ENCODE assay signal across 9 cellular contexts in genomic region chrX:41116948-41117347, GRCh38. TPM values are rescaled to one million over a fixed set of nuclear protein-coding genes. Genes with fewer than 3 reads are reported as not detected.
DNase-seq lines count a peak whose midpoint lies in the region; ATAC-seq, FAIRE-seq and TF ChIP-seq lines count a peak whose summit lies in the region.
"Had no signal": no experiment of that assay in that cellular context is flagged by ENCODE, and none has a peak within 500 bp of the region (broad histone marks: within the 10 kb centered on the region; RNA-seq: fewer than 3 reads in every experiment).

No MANE protein-coding gene starts in this region.

- H3K9me3 ChIP-seq in BLaER1, result no peaks in the 10 kb centered on the region
- no peaks in the 10 kb centered on the region for H3K9me3 ChIP-seq in GM12878 (replicated peaks; ENCODE audit: control insufficient read depth, insufficient read depth, low read length)
- H3K9me3 ChIP-seq in vagina, result no peaks in the 10 kb centered on the region
- H3K9me3 ChIP-seq: lower lobe of right lung had no signal

- DNase-seq in GM12878 (ENCODE audit: low read depth, low spot score), result peak; percentile 71
- DNase-seq in vagina (ENCODE audit: extremely low spot score in 2 of 2), result no peak
- DNase-seq in DMS53 (lab: John Stamatoyannopoulos, UW), result no peak
- no peak for DNase-seq in NCI-H1417 (lab: John Stamatoyannopoulos, UW)
- DNase-seq in 8988T, result no peak
- DNase-seq: lower lobe of right lung had no signal

- CTCF ChIA-PET in GM12878 (lab: Yijun Ruan, JAX), result interaction anchor here (1.1 to 6.2 kb wide), 9 partner anchors 10 to 465 kb away, joined by 3 to 105 read pairs (median 29); partner anchors contain the start of gene USP9X

- TF ChIP-seq POLR2A in GM12878 (IDR thresholded peaks at IDR 0.05; ENCODE audit: low read depth, low read length), result no peak
- no peak for TF ChIP-seq POLR2A in vagina (IDR thresholded peaks at IDR 0.05)

- TF ChIP-seq EP300 in GM12878 (IDR thresholded peaks at IDR 0.05; ENCODE audit: borderline replicate concordance in 1 of 2, control insufficient read depth in 1 of 2, low read depth in 2 of 2, low read length in 2 of 2), result peak in 1 of 2 experiments; percentile 57; a peak in 1 of 4 replicates

- H3K27me3 ChIP-seq in BLaER1, result no peaks in the 10 kb centered on the region
- H3K27me3 ChIP-seq in GM12878 (replicated peaks in 1 of 2; ENCODE audit: control insufficient read depth in 2 of 2, insufficient read depth in 2 of 2, low read length in 1 of 2), result no peaks in the 10 kb centered on the region
- H3K27me3 ChIP-seq in vagina, result no peaks in the 10 kb centered on the region

- H3K4me3 ChIP-seq in BLaER1 (no peak overlapping the region), GM12878 (0 out of 2 replicates have a peak overlapping the region, but pooled peaks have one; percentile 26), vagina (no peak overlapping the region)
- H3K4me3 ChIP-seq: lower lobe of right lung had no signal

- SMC1A ChIA-PET in GM12878 (lab: Charles Lee; ENCODE audit: uncharacterized antibody, unreplicated experiment), result interaction anchor here (0.7 to 10.2 kb wide), 19 partner anchors 10 to 573 kb away, joined by 3 to 109 read pairs (median 3); partner anchors contain the start of gene USP9X

- POLR2A ChIA-PET in GM12878 (lab: Charles Lee), result interaction anchor here (0.9 kb wide), 1 partner anchor 31 kb away, joined by 3 read pairs; the partner anchor contains the start of gene USP9X

- RAD21 ChIA-PET in GM12878 (lab: Charles Lee; ENCODE audit: unreplicated experiment), result interaction anchor here (0.6 to 9.1 kb wide), 12 partner anchors 26 to 465 kb away, joined by 3 to 78 read pairs (median 4); partner anchors contain the start of genes MED14 and USP9X

- H3K36me3 ChIP-seq in BLaER1 (0 out of 2 replicates have a peak, but pooled peaks cover 10% of the 10 kb centered on the region), GM12878 (ENCODE audit: control insufficient read depth in 2 of 2, insufficient read depth in 2 of 2, low read length in 1 of 2) (no peaks in the 10 kb centered on the region), vagina (no peaks in the 10 kb centered on the region)
- H3K36me3 ChIP-seq: lower lobe of right lung had no signal

- H3K79me2 ChIP-seq in GM12878 (ENCODE audit: control insufficient read depth, insufficient read depth, low read length), result peaks cover 90% of the 10 kb centered on the region

- no peak overlapping the region for H3K27ac ChIP-seq in BLaER1
- H3K27ac ChIP-seq in GM12878 (ENCODE audit: control insufficient read depth, insufficient read depth), result peak overlapping the region; percentile 65; the same call in 1 of the 2 replicates
- no peak overlapping the region for H3K27ac ChIP-seq in vagina
- H3K27ac ChIP-seq: lower lobe of right lung had no signal

- ATAC-seq in GM19351 (IDR thresholded peaks at IDR 0.05; ENCODE audit: unreplicated experiment) (peak; percentile 84), HG03196 (IDR thresholded peaks at IDR 0.05; ENCODE audit: unreplicated experiment) (peak; percentile 61), GM12878 (peak; percentile 78)

- WGBS in GM12878 (ENCODE audit: insufficient coverage, insufficient replicate concordance, low lambda C conversion rate, missing lambda C conversion rate), result 0% methylated on average over 4 of the region's 4 CpGs

- BruUV-seq in GM12878 (replicated peaks; lab: Mats Ljungman, UMichigan), result no TSS peak

- H4K20me1 ChIP-seq in BLaER1 (peaks cover 100% of the 10 kb centered on the region), GM12878 (ENCODE audit: control insufficient read depth, insufficient read depth) (peaks cover 11% of the 10 kb centered on the region)

- FAIRE-seq in GM12878 (lab: Jason Lieb, UNC), result peak; percentile 62

- intact Hi-C loops in GM12878 (cut with micrococcal nuclease; ENCODE audit: unreplicated experiment) (loop anchor here (5.0 to 10.0 kb wide), 2 partner anchors 385 to 572 kb away; no protein-coding TSS in a partner anchor), vagina (cut with DNase I) (loop anchor here (10.0 kb wide), 1 partner anchor 462 kb away; no protein-coding TSS in a partner anchor)

- no peak for TF ChIP-seq CTCF in GM12878 (IDR thresholded peaks at IDR 0.05 in 2 of 3, conservative IDR thresholded peaks at IDR 0.05 in 1 of 3; ENCODE audit: control insufficient read depth in 2 of 3, extremely low read depth in 1 of 3, insufficient read depth in 1 of 3, low read depth in 3 of 3, low read length in 3 of 3)
- no peak for TF ChIP-seq CTCF in vagina (IDR thresholded peaks at IDR 0.05)

- in situ Hi-C loops in GM12878 (cut with MboI), result loop anchor here (5.0 to 10.0 kb wide), 2 partner anchors 250 to 472 kb away; partner anchors contain the start of gene CXorf38

- peak overlapping the region; percentile 39 for H3K4me2 ChIP-seq in BLaER1
- peak overlapping the region; percentile 92 for H3K4me2 ChIP-seq in GM12878 (ENCODE audit: control insufficient read depth, insufficient read depth)

- no peak for TF ChIP-seq RAD21 in GM12878 (IDR thresholded peaks at IDR 0.05; ENCODE audit: insufficient read depth, low read depth, low read length)

- no peak overlapping the region for H2AFZ ChIP-seq in GM12878 (ENCODE audit: control insufficient read depth, low read depth, low read length)

- H3K4me1 ChIP-seq in BLaER1, result peaks cover 6% of the 10 kb centered on the region
- H3K4me1 ChIP-seq in GM12878 (ENCODE audit: control insufficient read depth, insufficient read depth, low read length), result peaks cover 40% of the 10 kb centered on the region
- peaks cover 16% of the 10 kb centered on the region for H3K4me1 ChIP-seq in vagina

- no peak overlapping the region for H3K9ac ChIP-seq in BLaER1
- H3K9ac ChIP-seq in GM12878 (ENCODE audit: control insufficient read depth, insufficient read depth, low read length), result no peak overlapping the region

TF ChIP-seq in GM12878, 131 proteins besides CTCF, POLR2A, EP300 and RAD21 (continues in another document):
- TF ChIP-seq FOXK2 (IDR thresholded peaks at IDR 0.05), result no peak
- TF ChIP-seq, protein P1, sequence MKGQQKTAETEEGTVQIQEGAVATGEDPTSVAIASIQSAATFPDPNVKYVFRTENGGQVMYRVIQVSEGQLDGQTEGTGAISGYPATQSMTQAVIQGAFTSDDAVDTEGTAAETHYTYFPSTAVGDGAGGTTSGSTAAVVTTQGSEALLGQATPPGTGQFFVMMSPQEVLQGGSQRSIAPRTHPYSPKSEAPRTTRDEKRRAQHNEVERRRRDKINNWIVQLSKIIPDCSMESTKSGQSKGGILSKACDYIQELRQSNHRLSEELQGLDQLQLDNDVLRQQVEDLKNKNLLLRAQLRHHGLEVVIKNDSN (IDR thresholded peaks at IDR 0.05; ENCODE audit: borderline replicate concordance, extremely low read length, insufficient read depth, low read depth, low read length), result no peak
- peak; percentile 82 for TF ChIP-seq PKNOX1 (IDR thresholded peaks at IDR 0.05)
- no peak for TF ChIP-seq TCF12 (IDR thresholded peaks at IDR 0.05; ENCODE audit: low read depth, low read length)
- no peak for TF ChIP-seq KLF5 (IDR thresholded peaks at IDR 0.05; ENCODE audit: partially characterized antibody)
- 0 out of 2 replicates have a peak, but pooled peaks have one; percentile 39 for TF ChIP-seq IRF4 (IDR thresholded peaks at IDR 0.05; ENCODE audit: low read depth, low read length)
- peak; percentile 54; the same call in 1 of the 2 replicates for TF ChIP-seq BCL11A (IDR thresholded peaks at IDR 0.05; ENCODE audit: low read depth, low read length)
- TF ChIP-seq NR2F1 (conservative IDR thresholded peaks at IDR 0.05), result no peak
- TF ChIP-seq MXI1 (IDR thresholded peaks at IDR 0.05; ENCODE audit: low read depth, low read length), result no peak
- peak; percentile 55; the same call in 1 of the 2 replicates for TF ChIP-seq ATF2 (IDR thresholded peaks at IDR 0.05; ENCODE audit: low read length)
- 0 out of 2 replicates have a peak, but pooled peaks have one; percentile 24 for TF ChIP-seq CREM (IDR thresholded peaks at IDR 0.05; ENCODE audit: low read depth)
- no peak for TF ChIP-seq SRF (IDR thresholded peaks at IDR 0.05; ENCODE audit: low read depth in 2 of 2, low read length in 2 of 2)

RNA-seq across cellular contexts. Expression of gene USP9X, which starts 31.7 kb away (rescaled TPM):
- 262 and 288 TPM in 2 replicates for total RNA-seq in GM12878 (2013; cell fraction: nucleolus; rRNA removed)
- total RNA-seq in GM12878 (2014; rRNA removed) (61.6 and 76.1 TPM in 2 replicates), GM12878 (2014; rRNA removed; fragmentation: Illumina TruSeq; extraction: Trizol) (46.9 and 50.5 TPM in 2 replicates), GM12878 (2021) (47.9 and 55.6 TPM in 2 replicates), vagina (72.4 TPM)
- polyA plus RNA-seq in GM12878 (2011; ENCODE audit: low read depth), result 19.1 TPM
- polyA plus RNA-seq in GM12878 (2011; rRNA removed) (58.9 and 72.7 TPM in 2 replicates), GM12878 (2014; fragmentation: Illumina TruSeq; extraction: Trizol) (36.3 and 39.4 TPM in 2 replicates), GM12878 (2014; fragmentation: Nextera tagmentation; extraction: Ambion mirVana) (10 to 100 TPM in 1 of 2 experiments, 1 to 10 TPM in 1; 9.3 to 17.4 TPM), GM12878 (2014; rRNA removed) (18.4 and 20.1 TPM in 2 replicates), GM12878 (2016; fragmentation: Nextera tagmentation; extraction: Ambion mirVana) (10 to 100 TPM; 26.7 to 27.2 TPM)
- polyA plus RNA-seq in GM12878 (2011; cell fraction: cytosol; rRNA removed), result 32.5 and 42.4 TPM in 2 replicates
- polyA plus RNA-seq in GM12878 (2011; cell fraction: nucleus; rRNA removed), result 43.9 and 56.2 TPM in 2 replicates
- 25.2 and 34.8 TPM in 2 replicates for polyA plus RNA-seq in GM12878 (2012)
- polyA minus RNA-seq in GM12878 (2011; rRNA and poly(A)+ RNA removed), result 434 and 467 TPM in 2 replicates
- polyA minus RNA-seq in GM12878 (2011; cell fraction: cytosol; rRNA and poly(A)+ RNA removed), result 84.7 and 88.0 TPM in 2 replicates
- 99.3 and 124 TPM in 2 replicates for polyA minus RNA-seq in GM12878 (2011; cell fraction: nucleus; rRNA and poly(A)+ RNA removed)
